In the genomic region with DNA sequence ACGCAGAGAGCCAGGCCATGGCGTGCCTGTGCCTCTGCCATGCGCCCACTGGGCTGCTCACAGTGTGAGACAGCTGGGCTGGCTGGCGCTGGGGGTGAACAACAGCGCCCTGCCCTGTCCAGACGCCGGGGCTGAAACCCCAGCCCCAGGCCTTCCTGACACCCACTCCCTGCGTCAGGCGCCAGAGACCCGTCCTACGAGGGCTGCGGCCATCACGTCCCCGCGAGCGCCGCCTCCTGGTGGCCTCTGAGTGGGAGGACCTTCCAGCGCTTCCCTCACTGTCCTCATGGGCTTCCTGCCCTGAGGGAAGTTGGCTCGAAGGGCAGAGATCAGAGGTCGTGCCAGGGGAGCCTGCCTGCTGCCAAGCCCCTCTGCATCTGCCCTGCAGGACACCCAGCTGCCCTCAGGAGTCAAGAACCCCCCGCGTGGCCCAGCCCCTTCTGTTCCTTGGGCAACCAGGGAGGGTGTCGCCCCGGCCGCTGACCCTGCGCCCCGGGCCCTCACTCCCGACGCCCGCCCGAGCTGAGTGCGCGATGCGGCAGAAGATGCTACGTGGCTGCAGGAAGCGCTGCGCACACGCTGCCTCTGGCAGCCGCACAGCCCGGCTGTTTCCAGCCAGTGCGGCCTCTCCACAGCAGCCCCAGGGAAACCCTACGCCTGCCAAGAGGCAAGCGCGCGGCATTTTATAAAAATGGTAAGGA, we compare ENCODE assay signal across 13 cellular contexts. TPM values are rescaled to one million over a fixed set of nuclear protein-coding genes. Genes with fewer than 3 reads are reported as not detected.
DNase-seq lines count a peak whose midpoint lies in the region; ATAC-seq and TF ChIP-seq lines count a peak whose summit lies in the region.
"Had no signal": no experiment of that assay in that cellular context is flagged by ENCODE, and none has a peak within 500 bp of the region (broad histone marks: within the 10 kb centered on the region; RNA-seq: fewer than 3 reads in every experiment).

No MANE protein-coding gene starts in this region.

- H3K27me3 Mint-ChIP-seq in CD14-positive monocyte (ENCODE audit: low read depth in 3 of 3) (no peaks in the 10 kb centered on the region), WTC11 (ENCODE audit: low read depth) (no peaks in the 10 kb centered on the region)
- H3K27me3 Mint-ChIP-seq: activated CD4-positive, alpha-beta memory T cell treated with anti-CD3 and anti-CD28 coated beads for 36 hours; activated naive CD4-positive, alpha-beta T cell treated with anti-CD3 and anti-CD28 coated beads, Interleukin-2, amount 10 ng/mL, durations not matched to agents 7 days and 5 days had no signal

- peak; percentile 93 for ATAC-seq in WTC11
- ATAC-seq in GM19463 (IDR thresholded peaks at IDR 0.05; ENCODE audit: unreplicated experiment), result no peak
- no peak for ATAC-seq in GM19397 (IDR thresholded peaks at IDR 0.05; ENCODE audit: unreplicated experiment)
- no peak for ATAC-seq in HG02981 (IDR thresholded peaks at IDR 0.05; ENCODE audit: unreplicated experiment)

- H3K9me3 Mint-ChIP-seq in CD14-positive monocyte (peaks cover 2 to 12% (median 10%) of the 10 kb centered on the region in 7 donors), WTC11 (no peaks in the 10 kb centered on the region)

- H3K4me1 Mint-ChIP-seq in CD14-positive monocyte (peaks cover 4% of the 10 kb centered on the region), WTC11 (peaks cover 6% of the 10 kb centered on the region)
- H3K4me1 Mint-ChIP-seq: activated naive CD4-positive, alpha-beta T cell treated with anti-CD3 and anti-CD28 coated beads, Interleukin-2, amount 10 ng/mL, durations not matched to agents 7 days and 5 days had no signal

- peaks cover 45 to 65% of the 10 kb centered on the region in 2 donors for H3K36me3 Mint-ChIP-seq in CD14-positive monocyte
- peaks cover 30% of the 10 kb centered on the region for H3K36me3 Mint-ChIP-seq in WTC11

- TF ChIP-seq CTCF in CD14-positive monocyte (IDR thresholded peaks at IDR 0.05) (no peak), WTC11 (IDR thresholded peaks at IDR 0.05) (peak; percentile 49; the same call in 1 of the 2 replicates), fibroblast of mammary gland (conservative IDR thresholded peaks at IDR 0.05; ENCODE audit: control insufficient read depth, insufficient read depth, low read depth, low read length) (peak; percentile 24)

- intact Hi-C loops in CD14-positive monocyte (cut with micrococcal nuclease), result no loop called here

- H3K4me3 Mint-ChIP-seq in CD14-positive monocyte, result no peak overlapping the region
- no peak overlapping the region for H3K4me3 Mint-ChIP-seq in WTC11
- H3K4me3 Mint-ChIP-seq: activated CD4-positive, alpha-beta memory T cell treated with anti-CD3 and anti-CD28 coated beads for 36 hours; activated naive CD4-positive, alpha-beta T cell treated with anti-CD3 and anti-CD28 coated beads, Interleukin-2, amount 10 ng/mL, durations not matched to agents 7 days and 5 days had no signal

- H3K4me3 ChIP-seq in fibroblast of mammary gland (ENCODE audit: control insufficient read depth, low read depth, low read length), result peak overlapping the region; percentile 7
- H3K4me3 ChIP-seq: colonic mucosa had no signal

- DNase-seq in CD14-positive monocyte (ENCODE audit: low spot score) (peak; percentile 42), WTC11 (ENCODE audit: low spot score) (peak; percentile 84), fibroblast of mammary gland (ENCODE audit: low read depth) (peak; percentile 43), midbrain (lab: John Stamatoyannopoulos, UW) (peak; percentile 5), NCI-H1694 treated with DMSO at 0.1 percent for 48 hours (lab: John Stamatoyannopoulos, UW) (no peak)
- DNase-seq: activated CD4-positive, alpha-beta memory T cell treated with anti-CD3 and anti-CD28 coated beads for 36 hours; activated naive CD4-positive, alpha-beta T cell treated with anti-CD3 and anti-CD28 coated beads, Interleukin-2, amount 10 ng/mL, durations not matched to agents 7 days and 5 days; colonic mucosa; NCI-H510A treated with DMSO at 0.1 percent for 48 hours; occipital lobe had no signal

- CTCF ChIA-PET in WTC11 (lab: Charles Lee), result interaction anchor here (0.6 to 2.0 kb wide), 5 partner anchors 12 to 206 kb away, joined by 3 to 5 read pairs (median 4); no protein-coding TSS in a partner anchor

- H3K27ac Mint-ChIP-seq in CD14-positive monocyte (no peak overlapping the region), WTC11 (no peak overlapping the region)
- H3K27ac Mint-ChIP-seq: activated CD4-positive, alpha-beta memory T cell treated with anti-CD3 and anti-CD28 coated beads for 36 hours; activated naive CD4-positive, alpha-beta T cell treated with anti-CD3 and anti-CD28 coated beads, Interleukin-2, amount 10 ng/mL, durations not matched to agents 7 days and 5 days had no signal

- POLR2A ChIA-PET in WTC11 (lab: Charles Lee), result no interaction called here

TF ChIP-seq in WTC11, 78 proteins besides CTCF, POLR2A, EP300 and RAD21:
- TF ChIP-seq ZNF232 (CRISPR knock-in tag; IDR thresholded peaks at IDR 0.05) (no peak), ZNF138 (CRISPR knock-in tag; conservative IDR thresholded peaks at IDR 0.05) (no peak), NR2C2 (CRISPR knock-in tag; IDR thresholded peaks at IDR 0.05) (no peak), NR1H2 (CRISPR knock-in tag; IDR thresholded peaks at IDR 0.05) (no peak), NFATC4 (CRISPR knock-in tag; IDR thresholded peaks at IDR 0.05) (no peak), FOXK1 (CRISPR knock-in tag; IDR thresholded peaks at IDR 0.05) (no peak), FOXJ3 (CRISPR knock-in tag; IDR thresholded peaks at IDR 0.05; ENCODE audit: borderline replicate concordance) (no peak)
- TF ChIP-seq, protein P1, sequence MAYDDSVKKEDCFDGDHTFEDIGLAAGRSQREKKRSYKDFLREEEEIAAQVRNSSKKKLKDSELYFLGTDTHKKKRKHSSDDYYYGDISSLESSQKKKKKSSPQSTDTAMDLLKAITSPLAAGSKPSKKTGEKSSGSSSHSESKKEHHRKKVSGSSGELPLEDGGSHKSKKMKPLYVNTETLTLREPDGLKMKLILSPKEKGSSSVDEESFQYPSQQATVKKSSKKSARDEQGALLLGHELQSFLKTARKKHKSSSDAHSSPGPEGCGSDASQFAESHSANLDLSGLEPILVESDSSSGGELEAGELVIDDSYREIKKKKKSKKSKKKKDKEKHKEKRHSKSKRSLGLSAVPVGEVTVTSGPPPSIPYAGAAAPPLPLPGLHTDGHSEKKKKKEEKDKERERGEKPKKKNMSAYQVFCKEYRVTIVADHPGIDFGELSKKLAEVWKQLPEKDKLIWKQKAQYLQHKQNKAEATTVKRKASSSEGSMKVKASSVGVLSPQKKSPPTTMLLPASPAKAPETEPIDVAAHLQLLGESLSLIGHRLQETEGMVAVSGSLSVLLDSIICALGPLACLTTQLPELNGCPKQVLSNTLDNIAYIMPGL (CRISPR knock-in tag; IDR thresholded peaks at IDR 0.05), result peak; percentile 76; the same call in 1 of the 2 replicates
- TF ChIP-seq, protein P2, sequence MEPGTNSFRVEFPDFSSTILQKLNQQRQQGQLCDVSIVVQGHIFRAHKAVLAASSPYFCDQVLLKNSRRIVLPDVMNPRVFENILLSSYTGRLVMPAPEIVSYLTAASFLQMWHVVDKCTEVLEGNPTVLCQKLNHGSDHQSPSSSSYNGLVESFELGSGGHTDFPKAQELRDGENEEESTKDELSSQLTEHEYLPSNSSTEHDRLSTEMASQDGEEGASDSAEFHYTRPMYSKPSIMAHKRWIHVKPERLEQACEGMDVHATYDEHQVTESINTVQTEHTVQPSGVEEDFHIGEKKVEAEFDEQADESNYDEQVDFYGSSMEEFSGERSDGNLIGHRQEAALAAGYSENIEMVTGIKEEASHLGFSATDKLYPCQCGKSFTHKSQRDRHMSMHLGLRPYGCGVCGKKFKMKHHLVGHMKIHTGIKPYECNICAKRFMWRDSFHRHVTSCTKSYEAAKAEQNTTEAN (CRISPR knock-in tag; IDR thresholded peaks at IDR 0.05), result no peak
- TF ChIP-seq, protein P3, sequence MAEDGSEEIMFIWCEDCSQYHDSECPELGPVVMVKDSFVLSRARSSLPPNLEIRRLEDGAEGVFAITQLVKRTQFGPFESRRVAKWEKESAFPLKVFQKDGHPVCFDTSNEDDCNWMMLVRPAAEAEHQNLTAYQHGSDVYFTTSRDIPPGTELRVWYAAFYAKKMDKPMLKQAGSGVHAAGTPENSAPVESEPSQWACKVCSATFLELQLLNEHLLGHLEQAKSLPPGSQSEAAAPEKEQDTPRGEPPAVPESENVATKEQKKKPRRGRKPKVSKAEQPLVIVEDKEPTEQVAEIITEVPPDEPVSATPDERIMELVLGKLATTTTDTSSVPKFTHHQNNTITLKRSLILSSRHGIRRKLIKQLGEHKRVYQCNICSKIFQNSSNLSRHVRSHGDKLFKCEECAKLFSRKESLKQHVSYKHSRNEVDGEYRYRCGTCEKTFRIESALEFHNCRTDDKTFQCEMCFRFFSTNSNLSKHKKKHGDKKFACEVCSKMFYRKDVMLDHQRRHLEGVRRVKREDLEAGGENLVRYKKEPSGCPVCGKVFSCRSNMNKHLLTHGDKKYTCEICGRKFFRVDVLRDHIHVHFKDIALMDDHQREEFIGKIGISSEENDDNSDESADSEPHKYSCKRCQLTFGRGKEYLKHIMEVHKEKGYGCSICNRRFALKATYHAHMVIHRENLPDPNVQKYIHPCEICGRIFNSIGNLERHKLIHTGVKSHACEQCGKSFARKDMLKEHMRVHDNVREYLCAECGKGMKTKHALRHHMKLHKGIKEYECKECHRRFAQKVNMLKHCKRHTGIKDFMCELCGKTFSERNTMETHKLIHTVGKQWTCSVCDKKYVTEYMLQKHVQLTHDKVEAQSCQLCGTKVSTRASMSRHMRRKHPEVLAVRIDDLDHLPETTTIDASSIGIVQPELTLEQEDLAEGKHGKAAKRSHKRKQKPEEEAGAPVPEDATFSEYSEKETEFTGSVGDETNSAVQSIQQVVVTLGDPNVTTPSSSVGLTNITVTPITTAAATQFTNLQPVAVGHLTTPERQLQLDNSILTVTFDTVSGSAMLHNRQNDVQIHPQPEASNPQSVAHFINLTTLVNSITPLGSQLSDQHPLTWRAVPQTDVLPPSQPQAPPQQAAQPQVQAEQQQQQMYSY (CRISPR knock-in tag; IDR thresholded peaks at IDR 0.05), result 0 out of 2 replicates have a peak, but pooled peaks have one; percentile 14

RNA-seq across cellular contexts. Expression of a gene that starts 16.2 kb away (rescaled TPM):
- polyA plus RNA-seq in CD14-positive monocyte, result 10 to 100 TPM; 10.0 to 10.5 TPM
- total RNA-seq in WTC11 (2021), result 63.3 to 72.6 TPM (median 69.2 TPM) in 3 replicates
